In the genomic region with DNA sequence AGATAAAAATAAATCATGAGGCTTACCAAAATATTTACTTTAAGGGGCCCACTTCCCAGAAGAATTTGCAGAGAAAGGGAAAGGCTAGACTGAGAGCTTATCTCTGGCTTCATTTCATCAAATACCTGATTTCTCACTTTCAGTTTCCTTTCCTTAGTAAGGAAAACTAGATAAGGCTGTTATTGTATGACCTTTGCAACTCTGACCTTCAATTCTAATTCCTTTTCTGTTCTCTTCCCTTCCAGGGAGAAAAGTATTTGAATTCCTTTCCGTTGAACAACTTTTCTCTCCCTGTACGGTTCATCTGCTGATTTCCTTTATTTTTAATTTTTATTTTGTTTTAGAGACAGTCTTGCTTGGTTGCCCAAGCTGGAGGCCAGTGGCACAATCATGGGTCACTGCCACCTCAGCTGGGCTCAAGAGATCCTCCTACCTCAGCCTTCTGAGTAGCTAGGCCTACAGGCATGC, we compare ENCODE assay signal across 1 cellular context.
TF ChIP-seq lines count a peak whose summit lies in the region.

No MANE protein-coding gene starts in this region.

TF ChIP-seq in K562, 482 proteins besides CTCF, POLR2A, EP300 and RAD21:
- TF ChIP-seq BRF2 (IDR thresholded peaks at IDR 0.05; ENCODE audit: borderline replicate concordance, insufficient read depth, insufficient read length) (no peak), SP1 (CRISPR knock-in tag; IDR thresholded peaks at IDR 0.05) (no peak), KDM1A (IDR thresholded peaks at IDR 0.05) (peak in 1 of 2 experiments; percentile 52; a peak in 2 of 4 replicates), ESRRA (IDR thresholded peaks at IDR 0.05; ENCODE audit: borderline replicate concordance, low read depth) (peak; percentile 88), NR2C1 (IDR thresholded peaks at IDR 0.05) (0 out of 2 replicates have a peak, but pooled peaks have one; percentile 13), NR2C1 (tag; IDR thresholded peaks at IDR 0.05) (peak; percentile 64), TBL1XR1 (IDR thresholded peaks at IDR 0.05; ENCODE audit: low read length in 2 of 2) (no peak), NR2C2 (CRISPR knock-in tag; IDR thresholded peaks at IDR 0.05) (no peak), NR2C2 (tag; IDR thresholded peaks at IDR 0.05) (peak; percentile 60), RCOR1 (IDR thresholded peaks at IDR 0.05; ENCODE audit: borderline replicate concordance in 1 of 2, low read depth in 2 of 2, low read length in 2 of 2) (peak in 1 of 2 experiments; percentile 63; a peak in 1 of 4 replicates)
TF ChIP-seq in K562: peak in this region for 5.
